Comparison of ENCODE assay signal across 7 cellular contexts in the genomic region with DNA sequence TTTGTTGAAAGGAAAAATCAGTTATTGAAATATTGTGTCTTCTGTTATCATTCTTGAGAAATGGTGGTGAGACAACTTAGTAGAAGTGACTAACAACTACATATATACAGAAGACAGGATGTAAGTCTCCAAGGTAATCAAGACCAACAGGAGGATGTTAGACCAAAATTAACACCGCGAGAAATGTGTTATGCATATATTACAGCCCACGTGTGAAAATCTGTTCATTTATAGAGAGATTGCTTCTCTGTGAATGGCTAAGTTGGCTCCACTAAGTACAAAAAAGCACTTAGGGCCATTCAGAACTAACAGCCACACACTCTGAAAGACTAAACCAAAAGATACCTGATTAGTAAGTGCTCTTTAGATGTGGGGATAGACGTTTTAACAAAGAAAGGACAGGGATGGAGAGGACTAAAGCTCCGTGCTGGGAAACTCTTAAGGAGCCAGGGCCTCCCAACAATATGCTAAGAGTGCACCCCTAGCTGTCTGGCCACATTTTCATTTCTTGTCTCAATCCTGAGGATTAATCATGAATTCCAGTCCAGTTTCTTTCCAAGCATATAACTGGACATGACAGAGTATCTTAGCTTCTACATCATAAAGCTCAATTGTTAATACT. TPM values are rescaled to one million over a fixed set of nuclear protein-coding genes. Genes with fewer than 3 reads are reported as not detected.
DNase-seq lines count a peak whose midpoint lies in the region; ATAC-seq and TF ChIP-seq lines count a peak whose summit lies in the region.

No MANE protein-coding gene starts in this region.

- no peaks in the 10 kb centered on the region for H3K4me1 ChIP-seq in suprapubic skin

- WGBS in suprapubic skin = 79% methylated on average over 5 of the region's 5 CpGs

- H3K27ac ChIP-seq in suprapubic skin = no peak overlapping the region

- ATAC-seq in GM18907 (IDR thresholded peaks at IDR 0.05; ENCODE audit: unreplicated experiment) (peak; percentile 68), HG02571 (IDR thresholded peaks at IDR 0.05; ENCODE audit: unreplicated experiment) (peak; percentile 46)

- H3K36me3 ChIP-seq in suprapubic skin = no peaks in the 10 kb centered on the region

- H3K9me3 ChIP-seq in suprapubic skin = no peaks in the 10 kb centered on the region

- H3K4me3 ChIP-seq in retinal pigment epithelial cell (ENCODE audit: low read length) (no peak overlapping the region), suprapubic skin (no peak overlapping the region)

- peak; percentile 34 to 58 for DNase-seq in NCI-H187 (lab: John Stamatoyannopoulos, UW)
- DNase-seq in retinal pigment epithelial cell (ENCODE audit: low read depth) = peak; percentile 74
- no peak for DNase-seq in suprapubic skin (ENCODE audit: low spot score in 2 of 2)
- no peak for DNase-seq in H4 (ENCODE audit: low spot score)
- DNase-seq in cerebellar cortex (ENCODE audit: low spot score) = no peak

- H3K27me3 ChIP-seq in suprapubic skin = no peaks in the 10 kb centered on the region

- no peak for TF ChIP-seq EP300 in suprapubic skin (IDR thresholded peaks at IDR 0.05)

- TF ChIP-seq CTCF in retinal pigment epithelial cell (conservative IDR thresholded peaks at IDR 0.05; ENCODE audit: low read depth, low read length) (peak; percentile 4), suprapubic skin (IDR thresholded peaks at IDR 0.05) (no peak)

- TF ChIP-seq POLR2A in suprapubic skin (IDR thresholded peaks at IDR 0.05) = no peak

RNA-seq across cellular contexts. Expression of a gene that starts 26.5 kb away (rescaled TPM):
- total RNA-seq in suprapubic skin = 1 to 10 TPM; 3.4 to 7.2 (median 4.5) TPM
- 12.8 and 22.5 TPM in 2 replicates for total RNA-seq in H4 (2014; rRNA removed; shearing (Covaris generic))

Comparison
In these comparisons a context has a peak if more than half of its experiments do, and no peak if none do; other contexts are left out.
1. DNase-seq: peak in NCI-H187 (2 of 2) and retinal pigment epithelial cell (single experiment); none in suprapubic skin (0 of 2), H4 (single experiment) and cerebellar cortex (single experiment).